Comparison of ENCODE assay signal across 15 cellular contexts in genomic region chr17:79833110-79833450, GRCh38. TPM values are rescaled to one million over a fixed set of nuclear protein-coding genes. Genes with fewer than 3 reads are reported as not detected.
A peak's percentile ranks its signal among the peaks of the same experiment; 100 is the strongest.
DNase-seq lines count a peak whose midpoint lies in the region; ATAC-seq and TF ChIP-seq lines count a peak whose summit lies in the region.
"Had no signal": no experiment of that assay in that cellular context is flagged by ENCODE, and none has a peak within 500 bp of the region (broad histone marks: within the 10 kb centered on the region; RNA-seq: fewer than 3 reads in every experiment).

No MANE protein-coding gene starts in this region.

- no peak overlapping the region for H3K18ac ChIP-seq in IMR-90 (ENCODE audit: low read depth, low read length)

- H2AK5ac ChIP-seq in IMR-90 (ENCODE audit: low read depth, low read length): no peak overlapping the region

- dilution Hi-C loops in IMR-90 (cut with HindIII; ENCODE audit: low sequenced_read_pairs, unreplicated experiment): no loop called here

- no peaks in the 10 kb centered on the region for H3K9me3 ChIP-seq in CD4-positive, alpha-beta memory T cell (ENCODE audit: control insufficient read depth in 1 of 2, low read length in 2 of 2)
- H3K9me3 ChIP-seq in IMR-90 (ENCODE audit: control insufficient read depth, insufficient read depth, low read length): no peaks in the 10 kb centered on the region
- H3K9me3 ChIP-seq: SJCRH30 had no signal

- H2BK15ac ChIP-seq in IMR-90 (ENCODE audit: low read depth, low read length): no peak overlapping the region

- H2BK5ac ChIP-seq in IMR-90 (ENCODE audit: low read depth, low read length, poor library complexity, severe bottlenecking): no peak overlapping the region

- in situ Hi-C loops in IMR-90 (cut with MboI; ENCODE audit: low sequenced_read_pairs): no loop called here

- peak overlapping the region; percentile 23 for H2AFZ ChIP-seq in IMR-90 (replicated peaks; ENCODE audit: low read length, poor library complexity)

- peaks cover 6% of the 10 kb centered on the region; the same call in 1 of the 2 replicates for H3K9me1 ChIP-seq in IMR-90 (ENCODE audit: insufficient read depth, low read length)

- no peak overlapping the region for H3K14ac ChIP-seq in IMR-90 (replicated peaks; ENCODE audit: low read depth, low read length)

- no peak overlapping the region for H3K9ac ChIP-seq in IMR-90 (ENCODE audit: low read depth, low read length)

- peaks cover 10 to 49% of the 10 kb centered on the region in 2 experiments for H3K79me1 ChIP-seq in IMR-90 (ENCODE audit: low read depth in 1 of 2, low read length in 2 of 2)

- TF ChIP-seq POLR2A in IMR-90 (IDR thresholded peaks at IDR 0.05; ENCODE audit: low read depth, low read length): no peak

- peaks cover 46% of the 10 kb centered on the region for H3K4me1 ChIP-seq in CD4-positive, alpha-beta memory T cell (ENCODE audit: insufficient read depth, low read length)
- peaks cover 22% of the 10 kb centered on the region for H3K4me1 ChIP-seq in IMR-90 (ENCODE audit: control insufficient read depth, insufficient read depth, low read length)

- no CpG with 5 or more reads among the region's 7 CpGs for WGBS in IMR-90 (ENCODE audit: extremely low coverage in 2 of 2, insufficient read length in 1 of 2), 2 experiments

- intact Hi-C loops in CD4-positive, alpha-beta memory T cell (cut with micrococcal nuclease): no loop called here
- intact Hi-C loops in IMR-90 (cut with micrococcal nuclease): no loop called here
- intact Hi-C loops in dendritic cell treated with granulocyte-macrophage colony-stimulating factor and Interleukin-4, amounts not matched to agents 40 ng/mL and 50 ng/mL, for 4 days (cut with micrococcal nuclease): no loop called here

- peak overlapping the region; percentile 36; the same call in 1 of the 2 replicates for H3K4me2 ChIP-seq in IMR-90 (ENCODE audit: low read depth, low read length)

- TF ChIP-seq RAD21 in IMR-90 (IDR thresholded peaks at IDR 0.05; ENCODE audit: low read length): no peak

- ATAC-seq in IMR-90 (ENCODE audit: low read depth): no peak
- no peak for ATAC-seq in GM21526 (IDR thresholded peaks at IDR 0.05; ENCODE audit: low FRiP score, unreplicated experiment)
- ATAC-seq in HG03520 (IDR thresholded peaks at IDR 0.05; ENCODE audit: unreplicated experiment): no peak
- no peak for ATAC-seq in GM18511 (IDR thresholded peaks at IDR 0.05; ENCODE audit: unreplicated experiment)

- peaks cover 16% of the 10 kb centered on the region for H3K36me3 ChIP-seq in CD4-positive, alpha-beta memory T cell (ENCODE audit: insufficient read depth, low read length)
- H3K36me3 ChIP-seq in IMR-90 (ENCODE audit: control insufficient read depth, insufficient read depth, low read length): peaks cover 21% of the 10 kb centered on the region; the same call in 1 of the 2 replicates

- no peaks in the 10 kb centered on the region for H3K27me3 ChIP-seq in CD4-positive, alpha-beta memory T cell (ENCODE audit: insufficient read depth, low read length)
- no peaks in the 10 kb centered on the region for H3K27me3 ChIP-seq in IMR-90 (ENCODE audit: control insufficient read depth, insufficient read depth, low read length)
- H3K27me3 ChIP-seq: SJCRH30 had no signal

- no peak overlapping the region for H3K56ac ChIP-seq in IMR-90 (ENCODE audit: extremely low read depth, insufficient read depth, low read length)

- H3K4me3 ChIP-seq in CD4-positive, alpha-beta memory T cell (ENCODE audit: low read length in 2 of 2): no peak overlapping the region
- H3K4me3 ChIP-seq in IMR-90 (ENCODE audit: insufficient read depth, low read depth, low read length): no peak overlapping the region
- H3K4me3 ChIP-seq: SJCRH30 had no signal

- H3K9me3 Mint-ChIP-seq in CD4-positive, alpha-beta memory T cell: peaks cover 0 to 7% (median 0%) of the 10 kb centered on the region in 8 donors
- H3K9me3 Mint-ChIP-seq in dendritic cell treated with granulocyte-macrophage colony-stimulating factor and Interleukin-4, amounts not matched to agents 40 ng/mL and 50 ng/mL, for 4 days: no peaks in the 10 kb centered on the region
- H3K9me3 Mint-ChIP-seq in neural crest cell: no peaks in the 10 kb centered on the region

- peaks cover 15 to 18% of the 10 kb centered on the region in 2 donors for H3K36me3 Mint-ChIP-seq in CD4-positive, alpha-beta memory T cell
- peaks cover 53% of the 10 kb centered on the region for H3K36me3 Mint-ChIP-seq in dendritic cell treated with granulocyte-macrophage colony-stimulating factor and Interleukin-4, amounts not matched to agents 40 ng/mL and 50 ng/mL, for 4 days (ENCODE audit: low read depth)
- H3K36me3 Mint-ChIP-seq in neural crest cell (ENCODE audit: low read depth): peaks cover 12% of the 10 kb centered on the region

- no peak overlapping the region for H2BK20ac ChIP-seq in IMR-90 (ENCODE audit: low read depth, low read length)

- H4K20me1 ChIP-seq in IMR-90 (ENCODE audit: insufficient read depth, low read length): peaks cover 54% of the 10 kb centered on the region

- no peak overlapping the region for H3K23ac ChIP-seq in IMR-90 (ENCODE audit: low read depth, low read length)

- no TSS peak for BruUV-seq in IMR-90 (replicated peaks; lab: Mats Ljungman, UMichigan)

- no peak overlapping the region for H2BK120ac ChIP-seq in IMR-90 (ENCODE audit: low read depth, low read length)

- no peak overlapping the region for H4K8ac ChIP-seq in IMR-90 (ENCODE audit: low read depth in 2 of 2, low read length in 2 of 2)

- no peak overlapping the region for H3K4ac ChIP-seq in IMR-90 (ENCODE audit: low read depth, low read length)

- no peak for DNase-seq in CD4-positive, alpha-beta memory T cell
- DNase-seq in IMR-90 (no peak), neural crest cell (ENCODE audit: low read depth, low spot score) (no peak), GM20000 (ENCODE audit: low spot score) (no peak)
- DNase-seq: activated CD4-positive, CD25-positive, alpha-beta regulatory T cell treated with anti-CD3 and anti-CD28 coated beads, Interleukin-2, amount 50 U/mL, for 72 hours; DMS79; GOT3; mesendoderm; NCI-H1436 treated with DMSO at 0.1 percent for 48 hours; NCI-H526 treated with DMSO at 0.1 percent for 48 hours; SJCRH30 had no signal

- H3K27ac ChIP-seq in CD4-positive, alpha-beta memory T cell (ENCODE audit: low read depth, low read length): no peak overlapping the region
- no peak overlapping the region for H3K27ac ChIP-seq in IMR-90 (ENCODE audit: insufficient read depth, low read length)
- H3K27ac ChIP-seq: SJCRH30 had no signal

- CTCF ChIA-PET in CD4-positive, alpha-beta memory T cell (lab: Charles Lee; ENCODE audit: partially characterized antibody): interaction anchor here (0.7 to 1.3 kb wide), 7 partner anchors 15 to 154 kb away, joined by 3 to 4 read pairs (median 3); partner anchors contain the start of gene CBX8
- CTCF ChIA-PET in IMR-90 (lab: Yijun Ruan, JAX): no interaction called here

- peak overlapping the region in 2 of 7 donors; percentile 77 to 82 for H3K27ac Mint-ChIP-seq in CD4-positive, alpha-beta memory T cell
- peak overlapping the region; percentile 79 for H3K27ac Mint-ChIP-seq in dendritic cell treated with granulocyte-macrophage colony-stimulating factor and Interleukin-4, amounts not matched to agents 40 ng/mL and 50 ng/mL, for 4 days
- no peak overlapping the region for H3K27ac Mint-ChIP-seq in neural crest cell (ENCODE audit: unreplicated experiment)

- no peak overlapping the region for H2AK9ac ChIP-seq in IMR-90 (replicated peaks; ENCODE audit: low read depth, low read length, poor library complexity)

- H4K5ac ChIP-seq in IMR-90 (ENCODE audit: low read depth, low read length): no peak overlapping the region

- TF ChIP-seq CTCF in IMR-90 (conservative IDR thresholded peaks at IDR 0.05; ENCODE audit: low read depth, low read length) (no peak), neural crest cell (conservative IDR thresholded peaks at IDR 0.05) (no peak), GM20000 (IDR thresholded peaks at IDR 0.05; ENCODE audit: extremely low read depth, missing control alignments) (no peak)

- no peaks in the 10 kb centered on the region for H3K27me3 Mint-ChIP-seq in CD4-positive, alpha-beta memory T cell
- peaks cover 9% of the 10 kb centered on the region for H3K27me3 Mint-ChIP-seq in dendritic cell treated with granulocyte-macrophage colony-stimulating factor and Interleukin-4, amounts not matched to agents 40 ng/mL and 50 ng/mL, for 4 days
- H3K27me3 Mint-ChIP-seq in neural crest cell (ENCODE audit: low read depth): peaks cover 30% of the 10 kb centered on the region

- peaks cover 8 to 40% (median 24%) of the 10 kb centered on the region in 4 donors for H3K4me1 Mint-ChIP-seq in CD4-positive, alpha-beta memory T cell
- H3K4me1 Mint-ChIP-seq in dendritic cell treated with granulocyte-macrophage colony-stimulating factor and Interleukin-4, amounts not matched to agents 40 ng/mL and 50 ng/mL, for 4 days (ENCODE audit: low read depth): peaks cover 93% of the 10 kb centered on the region
- H3K4me1 Mint-ChIP-seq in neural crest cell: peaks cover 54% of the 10 kb centered on the region

- H4K91ac ChIP-seq in IMR-90 (ENCODE audit: insufficient read depth, low read depth, low read length): no peak overlapping the region

- peak overlapping the region in 5 of 8 donors; percentile 38 to 65 (median 55) for H3K4me3 Mint-ChIP-seq in CD4-positive, alpha-beta memory T cell
- H3K4me3 Mint-ChIP-seq in dendritic cell treated with granulocyte-macrophage colony-stimulating factor and Interleukin-4, amounts not matched to agents 40 ng/mL and 50 ng/mL, for 4 days: peak overlapping the region; percentile 42
- H3K4me3 Mint-ChIP-seq in neural crest cell: peak overlapping the region; percentile 56

- POLR2A ChIA-PET in CD4-positive, alpha-beta memory T cell (lab: Charles Lee; ENCODE audit: partially characterized antibody): interaction anchor here (0.7 to 16.4 kb wide), 2 partner anchors 27 to 94 kb away, joined by 3 to 503 read pairs; partner anchors contain the start of gene CBX8
- POLR2A ChIA-PET in IMR-90 (lab: Charles Lee; ENCODE audit: unreplicated experiment): interaction anchor here (0.6 kb wide), 1 partner anchor 101 kb away, joined by 9 read pairs; no protein-coding TSS in a partner anchor

RNA-seq across cellular contexts. Expression of gene CBX4, which starts 6.2 kb away (rescaled TPM):
- total RNA-seq in CD4-positive, alpha-beta memory T cell: 10 to 100 TPM; 64.7 to 65.7 TPM
- polyA plus RNA-seq in CD4-positive, alpha-beta memory T cell: 1 to 10 TPM; 1.2 to 9.7 TPM
- total RNA-seq in IMR-90 (2012; rRNA removed): 3.2 and 5.3 TPM in 2 replicates
- polyA plus RNA-seq in IMR-90 (2012; rRNA removed): 9.4 and 12.9 TPM in 2 replicates
- polyA plus RNA-seq in IMR-90 (2012; cell fraction: cytosol; rRNA removed): 13.2 and 18.5 TPM in 2 replicates
- polyA plus RNA-seq in IMR-90 (2012; cell fraction: nucleus; rRNA removed; ENCODE audit: low replicate concordance): 21.8 and 29.2 TPM in 2 replicates
- 19.1 and 21.0 TPM in 2 replicates for total RNA-seq in neural crest cell

RNA-seq across cellular contexts. Expression of gene CBX8, which starts 36.2 kb away (rescaled TPM):
- 1 to 10 TPM; 2.8 to 4.1 TPM for total RNA-seq in CD4-positive, alpha-beta memory T cell
- under 1 TPM; 0.29 to 0.34 TPM for polyA plus RNA-seq in CD4-positive, alpha-beta memory T cell
- total RNA-seq in IMR-90 (2012; rRNA removed) (5.3 and 5.4 TPM in 2 replicates), neural crest cell (16.5 and 19.2 TPM in 2 replicates)
- 2.4 and 3.2 TPM in 2 replicates for polyA plus RNA-seq in IMR-90 (2012; rRNA removed)
- polyA plus RNA-seq in IMR-90 (2012; cell fraction: cytosol; rRNA removed): 0.49 and 1.0 TPM in 2 replicates
- 1.4 and 2.6 TPM in 2 replicates for polyA plus RNA-seq in IMR-90 (2012; cell fraction: nucleus; rRNA removed; ENCODE audit: low replicate concordance)

RNA-seq across cellular contexts. Expression of gene CBX2, which starts 55.1 kb away (rescaled TPM):
- total RNA-seq in CD4-positive, alpha-beta memory T cell: under 1 TPM; 0.06 to 0.44 TPM
- not detected for polyA plus RNA-seq in CD4-positive, alpha-beta memory T cell
- total RNA-seq in IMR-90 (2012; rRNA removed): 2.0 and 2.2 TPM in 2 replicates
- 3.2 and 4.0 TPM in 2 replicates for polyA plus RNA-seq in IMR-90 (2012; rRNA removed)
- 2.9 and 4.0 TPM in 2 replicates for polyA plus RNA-seq in IMR-90 (2012; cell fraction: cytosol; rRNA removed)
- polyA plus RNA-seq in IMR-90 (2012; cell fraction: nucleus; rRNA removed; ENCODE audit: low replicate concordance): 4.3 and 7.7 TPM in 2 replicates
- total RNA-seq in neural crest cell: 95.4 and 101 TPM in 2 replicates

Comparison
In these comparisons a context has a peak if more than half of its experiments do, and no peak if none do; other contexts are left out.
1. RNA of gene CBX2, which starts 55.1 kb away (total RNA-seq): 95.4 to 101 TPM in neural crest cell; 2.0 to 2.2 TPM in IMR-90 and 0.06 to 0.44 TPM in CD4-positive, alpha-beta memory T cell; every median in the first group is over 10 times any median in the second.
2. Peak in every context shown above with its lines, with median percentiles within 50 percentile points of each other: H3K4me3 Mint-ChIP-seq.